8 cellular contexts compared by ENCODE assay signal in genomic region chr10:7408494-7409044, GRCh38. TPM values are rescaled to one million over a fixed set of nuclear protein-coding genes. Genes with fewer than 3 reads are reported as not detected.
DNase-seq lines count a peak whose midpoint lies in the region; ATAC-seq and TF ChIP-seq lines count a peak whose summit lies in the region.

No MANE protein-coding gene starts in this region.

- peak; percentile 7 to 31 for ATAC-seq in naive thymus-derived CD8-positive, alpha-beta T cell
- no peak for ATAC-seq in HG03175 (IDR thresholded peaks at IDR 0.05; ENCODE audit: unreplicated experiment)

- DNase-seq in NCI-H2081 (lab: John Stamatoyannopoulos, UW) = peak; percentile 21 to 51
- no peak for DNase-seq in NCI-H2081 treated with DMSO at 0.1 percent for 48 hours (lab: John Stamatoyannopoulos, UW)
- peak; percentile 32 for DNase-seq in M059J (ENCODE audit: low read depth)
- DNase-seq in activated T-cell treated with anti-CD3 and anti-CD28 coated beads, Interleukin-2, amount 50 U/mL, for 24 hours = peak; percentile 78
- DNase-seq in fibroblast of mammary gland (ENCODE audit: low read depth) = peak; percentile 25
- DNase-seq in naive thymus-derived CD8-positive, alpha-beta T cell = peak in 8 of 10 donors; percentile 14 to 53 (median 44)
- peak in 1 of 2 donors; percentile 48 for DNase-seq in tibial nerve (ENCODE audit: low spot score in 2 of 2)

- peaks cover 70% of the 10 kb centered on the region for H3K4me1 Mint-ChIP-seq in activated T-cell treated with anti-CD3 and anti-CD28 coated beads, Interleukin-2, amount 50 U/mL, for 24 hours (ENCODE audit: low read depth)
- H3K4me1 Mint-ChIP-seq in naive thymus-derived CD8-positive, alpha-beta T cell = peaks cover 25 to 69% (median 52%) of the 10 kb centered on the region in 4 donors

- peaks cover 19% of the 10 kb centered on the region for H3K27me3 Mint-ChIP-seq in activated T-cell treated with anti-CD3 and anti-CD28 coated beads, Interleukin-2, amount 50 U/mL, for 24 hours
- H3K27me3 Mint-ChIP-seq in naive thymus-derived CD8-positive, alpha-beta T cell = peaks cover 0 to 4% (median 0%) of the 10 kb centered on the region in 5 donors

- TF ChIP-seq EP300 in tibial nerve (IDR thresholded peaks at IDR 0.05) = peak in 1 of 2 donors; percentile 5

- peak overlapping the region; percentile 97 for H3K27ac Mint-ChIP-seq in activated T-cell treated with anti-CD3 and anti-CD28 coated beads, Interleukin-2, amount 50 U/mL, for 24 hours
- H3K27ac Mint-ChIP-seq in naive thymus-derived CD8-positive, alpha-beta T cell = peak overlapping the region; percentile 79 to 98 (median 95)

- no peaks in the 10 kb centered on the region for H3K36me3 ChIP-seq in tibial nerve

- H3K9me3 ChIP-seq in tibial nerve = no peaks in the 10 kb centered on the region

- H3K4me3 ChIP-seq in fibroblast of mammary gland (ENCODE audit: control insufficient read depth, low read depth, low read length) (peak overlapping the region; percentile 53), tibial nerve (peak overlapping the region; percentile 53 to 82 (median 72))

- POLR2A ChIA-PET in naive thymus-derived CD8-positive, alpha-beta T cell (lab: Charles Lee) = interaction anchor here (0.5 to 3.6 kb wide), 10 partner anchors 9 to 481 kb away, joined by 3 to 22 read pairs (median 4); no protein-coding TSS in a partner anchor

- 0 to 1% methylated on average over 45 to 51 of the region's 52 CpGs for whole genome bisulfite sequencing in tibial nerve, 2 donors

- peaks cover 47% of the 10 kb centered on the region for H3K36me3 Mint-ChIP-seq in activated T-cell treated with anti-CD3 and anti-CD28 coated beads, Interleukin-2, amount 50 U/mL, for 24 hours (ENCODE audit: low read depth)
- H3K36me3 Mint-ChIP-seq in naive thymus-derived CD8-positive, alpha-beta T cell = peaks cover 0 to 7% (median 0%) of the 10 kb centered on the region in 3 donors

- no peak for TF ChIP-seq POLR2A in tibial nerve (IDR thresholded peaks at IDR 0.05)

- TF ChIP-seq CTCF in fibroblast of mammary gland (conservative IDR thresholded peaks at IDR 0.05; ENCODE audit: control insufficient read depth, insufficient read depth, low read depth, low read length) (peak; percentile 39), tibial nerve (IDR thresholded peaks at IDR 0.05) (peak; percentile 44 to 75 (median 64))

- H3K4me1 ChIP-seq in tibial nerve = peaks cover 0 to 54% (median 16%) of the 10 kb centered on the region in 4 donors

- peaks cover 0 to 21% of the 10 kb centered on the region in 2 donors for H3K27me3 ChIP-seq in tibial nerve

- H3K4me3 Mint-ChIP-seq in activated T-cell treated with anti-CD3 and anti-CD28 coated beads, Interleukin-2, amount 50 U/mL, for 24 hours = peak overlapping the region; percentile 95
- peak overlapping the region; percentile 91 to 99 (median 96) for H3K4me3 Mint-ChIP-seq in naive thymus-derived CD8-positive, alpha-beta T cell

- peak overlapping the region; percentile 35 to 87 (median 74) for H3K27ac ChIP-seq in tibial nerve

- H3K9me3 Mint-ChIP-seq in activated T-cell treated with anti-CD3 and anti-CD28 coated beads, Interleukin-2, amount 50 U/mL, for 24 hours = no peaks in the 10 kb centered on the region
- H3K9me3 Mint-ChIP-seq in naive thymus-derived CD8-positive, alpha-beta T cell = no peaks in the 10 kb centered on the region

RNA-seq across cellular contexts. Expression of gene SFMBT2, which starts 2.3 kb away (rescaled TPM):
- 2.0 and 4.6 TPM in 2 replicates for total RNA-seq in M059J (2014; rRNA removed; shearing (Covaris generic))
- total RNA-seq in naive thymus-derived CD8-positive, alpha-beta T cell = 10 to 100 TPM; 30.1 to 31.8 TPM
- polyA plus RNA-seq in naive thymus-derived CD8-positive, alpha-beta T cell = 1 to 10 TPM; 2.2 to 6.7 (median 4.8) TPM
- 10 to 100 TPM; 10.2 to 24.0 (median 15.4) TPM for total RNA-seq in tibial nerve
